Comparison of ENCODE assay signal across 8 cellular contexts in the genomic region with DNA sequence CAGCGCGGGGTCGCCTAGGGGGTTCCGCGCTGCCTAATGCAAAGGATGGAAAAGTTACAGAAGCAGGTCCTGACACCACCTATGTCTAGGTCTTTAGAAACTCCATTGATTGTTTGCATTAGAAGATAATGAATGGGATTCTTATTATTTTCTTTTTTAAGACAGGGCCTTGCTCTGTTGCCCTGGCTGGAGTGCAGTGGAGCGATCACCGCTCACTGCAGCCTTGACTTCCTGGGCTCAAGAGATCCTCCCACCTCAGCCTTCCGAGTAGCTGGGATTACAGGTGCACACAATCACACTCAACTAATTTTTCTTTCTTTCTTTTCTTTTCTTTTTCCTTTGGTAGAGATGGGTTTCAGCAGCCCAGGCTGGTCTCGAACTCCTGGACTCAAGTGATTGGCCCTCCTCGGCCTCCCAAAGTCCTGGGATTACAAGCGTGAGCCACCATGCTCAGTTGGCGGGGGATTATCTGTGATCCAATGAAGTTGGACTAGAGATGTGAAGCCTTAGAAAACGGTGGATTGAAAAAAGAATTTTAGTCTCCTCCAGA. TPM values are rescaled to one million over a fixed set of nuclear protein-coding genes. Genes with fewer than 3 reads are reported as not detected.
DNase-seq lines count a peak whose midpoint lies in the region; ATAC-seq and TF ChIP-seq lines count a peak whose summit lies in the region.

No MANE protein-coding gene starts in this region.

- WGBS in gastroesophageal sphincter (ENCODE audit: low coverage in 1 of 2), 2 donors = 41 to 56% methylated on average over 5 to 11 of the region's 13 CpGs

- no peak for DNase-seq in SJSA1 (ENCODE audit: low read depth in 1 of 2, low spot score in 2 of 2)
- DNase-seq in stimulated activated naive CD8-positive, alpha-beta T cell treated with anti-CD3 and anti-CD28 coated beads, Interleukin-15, Interleukin-2, amounts not matched to agents 100 U/mL and 50 U/mL, for 24 hours = peak; percentile 6
- no peak for DNase-seq in stimulated activated CD4-positive, alpha-beta T cell treated with anti-CD3 and anti-CD28 coated beads, Interleukin-2, amount 100 ng/mL, for 24 hours
- DNase-seq in AG20443 (ENCODE audit: low spot score) = no peak
- no peak for DNase-seq in AML-193 (lab: John Stamatoyannopoulos, UW)

- H3K27me3 ChIP-seq in SJSA1 (replicated peaks) (no peaks in the 10 kb centered on the region), gastroesophageal sphincter (no peaks in the 10 kb centered on the region)

- peak overlapping the region; percentile 71 for H3K4me3 ChIP-seq in SJSA1
- H3K4me3 ChIP-seq in gastroesophageal sphincter = peak overlapping the region; percentile 65 to 81

- TF ChIP-seq CTCF in gastroesophageal sphincter (IDR thresholded peaks at IDR 0.05) = no peak

- H3K36me3 ChIP-seq in SJSA1 = peaks cover 19% of the 10 kb centered on the region
- peaks cover under 1 to 15% of the 10 kb centered on the region in 2 donors for H3K36me3 ChIP-seq in gastroesophageal sphincter

- TF ChIP-seq EP300 in gastroesophageal sphincter (IDR thresholded peaks at IDR 0.05) = no peak

- ATAC-seq in GM18519 (IDR thresholded peaks at IDR 0.05; ENCODE audit: low FRiP score, unreplicated experiment) = peak; percentile 9
- ATAC-seq in HG02623 (IDR thresholded peaks at IDR 0.05; ENCODE audit: unreplicated experiment) = peak; percentile 7
- no peak for ATAC-seq in gastroesophageal sphincter
- ATAC-seq in stimulated activated naive CD8-positive, alpha-beta T cell treated with anti-CD3 and anti-CD28 coated beads, Interleukin-15, Interleukin-2, amounts not matched to agents 100 U/mL and 50 U/mL, for 24 hours = no peak

- no peak for TF ChIP-seq POLR2A in gastroesophageal sphincter (IDR thresholded peaks at IDR 0.05)

- H3K4me1 ChIP-seq in SJSA1 (replicated peaks) = peaks cover 29% of the 10 kb centered on the region
- peaks cover 0 to 40% (median 9%) of the 10 kb centered on the region in 3 donors for H3K4me1 ChIP-seq in gastroesophageal sphincter

- H3K27ac ChIP-seq in SJSA1 (no peak overlapping the region), gastroesophageal sphincter (peak overlapping the region; percentile 10 to 87 (median 82))

- no peaks in the 10 kb centered on the region; the same call in 1 of the 2 replicates for H3K9me3 ChIP-seq in SJSA1 (replicated peaks)
- H3K9me3 ChIP-seq in gastroesophageal sphincter = no peaks in the 10 kb centered on the region

RNA-seq across cellular contexts. Expression of a gene that starts 0.8 kb away (rescaled TPM):
- 79.7 and 86.4 TPM in 2 replicates for total RNA-seq in SJSA1 (2014; rRNA removed; shearing (Covaris generic))
- total RNA-seq in gastroesophageal sphincter = 10 to 100 TPM; 21.3 to 65.1 (median 31.7) TPM

RNA-seq across cellular contexts. Expression of a gene that starts 10.4 kb away (rescaled TPM):
- total RNA-seq in SJSA1 (2014; rRNA removed; shearing (Covaris generic)) = 17.9 and 27.3 TPM in 2 replicates
- 10 to 100 TPM; 24.5 to 32.6 (median 27.2) TPM for total RNA-seq in gastroesophageal sphincter

Comparison
In these comparisons a context has a peak if more than half of its experiments do, and no peak if none do; other contexts are left out.
1. ATAC-seq: peak in GM18519 (single experiment) and HG02623 (single experiment); none in gastroesophageal sphincter (single experiment) and stimulated activated naive CD8-positive, alpha-beta T cell treated with anti-CD3 and anti-CD28 coated beads, Interleukin-15, Interleukin-2, amounts not matched to agents 100 U/mL and 50 U/mL, for 24 hours (single experiment).